In the genomic region with DNA sequence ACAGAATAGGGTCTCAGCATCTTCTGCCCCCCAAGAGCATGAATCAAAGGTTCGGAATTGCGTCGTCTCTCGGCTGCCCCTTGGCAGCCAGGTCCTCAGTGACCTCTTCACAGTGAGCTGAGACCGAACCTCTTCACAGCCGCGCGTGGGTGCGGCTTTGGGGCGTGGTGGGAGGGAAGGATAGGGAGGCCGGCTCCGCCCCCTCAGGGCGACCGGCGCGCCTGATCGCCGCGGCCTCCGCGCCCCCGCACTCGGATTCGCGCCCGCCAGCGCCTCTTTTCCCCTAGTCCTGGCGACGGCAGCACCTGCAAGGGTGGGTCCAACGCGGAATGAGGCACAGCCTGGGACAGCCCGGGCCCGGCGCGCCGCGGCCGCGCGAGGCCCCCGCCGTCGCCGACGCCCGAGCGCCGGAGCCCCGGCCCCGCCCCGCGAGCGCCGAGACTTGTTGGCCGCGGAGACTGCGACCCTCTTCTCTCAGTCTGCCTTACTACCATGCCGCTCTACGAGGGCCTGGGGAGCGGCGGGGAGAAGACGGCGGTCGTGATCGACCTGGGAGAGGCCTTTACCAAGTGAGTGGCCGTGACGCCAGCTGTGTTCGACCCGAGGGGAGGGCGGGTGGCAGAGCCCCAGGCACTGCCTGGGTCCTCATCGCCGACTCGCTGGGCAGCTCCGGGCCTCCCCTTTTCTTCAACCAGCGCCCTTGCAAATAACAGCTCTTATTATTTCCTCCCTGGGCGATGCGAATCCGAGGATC, we compare ENCODE assay signal across 8 cellular contexts. TPM values are rescaled to one million over a fixed set of nuclear protein-coding genes. Genes with fewer than 3 reads are reported as not detected.
A peak's percentile ranks its signal among the peaks of the same experiment; 100 is the strongest.
DNase-seq lines count a peak whose midpoint lies in the region; ATAC-seq and TF ChIP-seq lines count a peak whose summit lies in the region.

Gene ACTR10 (plus strand): TSS at position 424 of the 754 bp plus-strand sequence. CDS start 69 bp downstream, at position 493.

- TF ChIP-seq CTCF in C4-2B (conservative IDR thresholded peaks at IDR 0.05): no peak

- peak; percentile 93 for DNase-seq in NCI-H69 (lab: John Stamatoyannopoulos, UW)
- peak; percentile 84 for DNase-seq in activated CD4-positive, alpha-beta T cell treated with anti-CD3 and anti-CD28 coated beads, Interleukin-2, amount 50 U/mL, for 24 hours (ENCODE audit: low read depth in 1 of 2, low spot score in 1 of 2)
- peak; percentile 51 for DNase-seq in dedifferentiated amniotic fluid mesenchymal stem cell (ENCODE audit: extremely low spot score)
- DNase-seq in left lobe of liver (ENCODE audit: low spot score): peak; percentile 93
- peak; percentile 90 to 92 for DNase-seq in stimulated activated CD4-positive, alpha-beta T cell treated with anti-CD3 and anti-CD28 coated beads, Interleukin-2, amount 100 ng/mL, for 24 hours

- ATAC-seq in GM19372 (IDR thresholded peaks at IDR 0.05; ENCODE audit: low read depth, unreplicated experiment) (peak; percentile 91), HG03521 (IDR thresholded peaks at IDR 0.05; ENCODE audit: unreplicated experiment) (peak; percentile 93), left lobe of liver (peak; percentile 97)

- peak within 1 kb of the TSS; percentile 87 for H3K27ac ChIP-seq in C4-2B

RNA-seq across cellular contexts. Expression of gene ACTR10, which starts in this region (rescaled TPM):
- 17.2 TPM for total RNA-seq in left lobe of liver

Comparison
In these comparisons a context has a peak if more than half of its experiments do, and no peak if none do; other contexts are left out.
1. Peak in every context shown above with its lines: DNase-seq, ATAC-seq and H3K27ac ChIP-seq.